In genomic region chr20:3027987-3028386, GRCh38 we compare ENCODE assay signal across 36 cellular contexts. TPM values are rescaled to one million over a fixed set of nuclear protein-coding genes. Genes with fewer than 3 reads are reported as not detected.
"Had no signal": no experiment of that assay in that cellular context is flagged by ENCODE, and none has a peak within 500 bp of the region (broad histone marks: within the 10 kb centered on the region; RNA-seq: fewer than 3 reads in every experiment).

No MANE protein-coding gene starts in this region.

- H3K79me2 ChIP-seq: parathyroid adenoma had no signal

- H3K4me1 ChIP-seq: neural progenitor cell, parathyroid adenoma, psoas muscle, stomach, thyroid gland, tibial nerve, upper lobe of left lung, vagina had no signal

- H3K4me2 ChIP-seq: neural progenitor cell, smooth muscle cell had no signal

- DNase-seq: naive thymus-derived CD4-positive, alpha-beta T cell; natural killer cell; occipital lobe; ovary; posterior cingulate gyrus; psoas muscle; right cardiac atrium; stimulated activated CD4-positive, alpha-beta T cell treated with anti-CD3 and anti-CD28 coated beads, Interleukin-15, amount 100 ng/mL, for 24 hours; stimulated activated CD4-positive, alpha-beta T cell treated with anti-CD3 and anti-CD28 coated beads, Interleukin-2, amount 100 ng/mL, for 24 hours; stimulated activated CD4-positive, alpha-beta T cell treated with anti-CD3 and anti-CD28 coated beads, Interleukin-2, amount 100 ng/mL, for 48 hours; stimulated activated CD4-positive, alpha-beta T cell treated with anti-CD3 and anti-CD28 coated beads, Interleukin-4, amount 100 ng/mL, for 24 hours; stimulated activated naive B cell treated with anti-CD40 and anti-IgM and Interleukin-4, amounts not matched to agents 10 μg/mL and 1 μg/mL and 100 μg/mL, for 72 hours; stimulated activated naive CD4-positive, alpha-beta T cell treated with Interleukin-2 at 50 U/mL for 16 hours; stomach; thyroid gland; trophoblast cell; upper lobe of left lung had no signal

- H3K27ac Mint-ChIP-seq: nephron; neural progenitor cell; stimulated activated naive CD8-positive, alpha-beta T cell treated with anti-CD3 and anti-CD28 coated beads, Interleukin-15, Interleukin-2, amounts not matched to agents 100 ng/mL and 50 ng/mL, for 24 hours had no signal

- H3K9ac ChIP-seq: neural progenitor cell, parathyroid adenoma had no signal

- H3K27me3 Mint-ChIP-seq: naive thymus-derived CD4-positive, alpha-beta T cell; progenitor cell of endocrine pancreas; stimulated activated naive B cell treated with anti-CD40 and anti-IgM and Interleukin-4, amounts not matched to agents 10 μg/mL and 1 μg/mL and 100 μg/mL, for 72 hours; stimulated activated naive CD8-positive, alpha-beta T cell treated with anti-CD3 and anti-CD28 coated beads, Interleukin-15, Interleukin-2, amounts not matched to agents 100 ng/mL and 50 ng/mL, for 24 hours had no signal

- H3K27me3 ChIP-seq: neural progenitor cell, ovary, stomach, thyroid gland, tibial nerve, upper lobe of left lung, vagina had no signal

- H3K36me3 Mint-ChIP-seq: natural killer cell; stimulated activated effector memory CD8-positive, alpha-beta T cell treated with anti-CD3 and anti-CD28 coated beads, Interleukin-12 subunit alpha, Interleukin-12 subunit beta, amount 100 ng/mL, for 72 hours had no signal

- H2AFZ ChIP-seq: neural progenitor cell, parathyroid adenoma had no signal

- H3K9me3 ChIP-seq: ovary, psoas muscle, stomach, thoracic aorta, thyroid gland, tibial nerve, upper lobe of left lung, vagina had no signal

- H3K4me3 ChIP-seq: neural progenitor cell, ovary, psoas muscle, skin epidermis, smooth muscle cell, stomach, thoracic aorta, thyroid gland, tibial nerve, upper lobe of left lung, vagina had no signal

- H3K36me3 ChIP-seq: neural progenitor cell, ovary had no signal

- H3K4me1 Mint-ChIP-seq: nephron; neural progenitor cell; stimulated activated effector memory CD8-positive, alpha-beta T cell treated with anti-CD3 and anti-CD28 coated beads, Interleukin-12 subunit alpha, Interleukin-12 subunit beta, amount 100 ng/mL, for 72 hours had no signal

- FAIRE-seq: urothelium cell line had no signal

- H3K9me3 Mint-ChIP-seq: natural killer cell; nephron; neural progenitor cell; stimulated activated effector memory CD8-positive, alpha-beta T cell treated with anti-CD3 and anti-CD28 coated beads, Interleukin-12 subunit alpha, Interleukin-12 subunit beta, amount 100 ng/mL, for 72 hours; stimulated activated naive B cell treated with anti-CD40 and anti-IgM and Interleukin-4, amounts not matched to agents 10 μg/mL and 1 μg/mL and 100 μg/mL, for 72 hours; stimulated activated naive CD8-positive, alpha-beta T cell treated with anti-CD3 and anti-CD28 coated beads, Interleukin-15, Interleukin-2, amounts not matched to agents 100 ng/mL and 50 ng/mL, for 24 hours had no signal

- H3K4me3 Mint-ChIP-seq: naive thymus-derived CD4-positive, alpha-beta T cell; natural killer cell; nephron; neural progenitor cell; stimulated activated effector memory CD8-positive, alpha-beta T cell treated with anti-CD3 and anti-CD28 coated beads, Interleukin-12 subunit alpha, Interleukin-12 subunit beta, amount 100 ng/mL, for 72 hours; stimulated activated naive B cell treated with anti-CD40 and anti-IgM and Interleukin-4, amounts not matched to agents 10 μg/mL and 1 μg/mL and 100 μg/mL, for 72 hours; stimulated activated naive CD8-positive, alpha-beta T cell treated with anti-CD3 and anti-CD28 coated beads, Interleukin-15, Interleukin-2, amounts not matched to agents 100 ng/mL and 50 ng/mL, for 24 hours had no signal

- H3K27ac ChIP-seq: neural progenitor cell, ovary, parathyroid adenoma, psoas muscle, skin epidermis, stomach, thoracic aorta, thyroid gland, tibial nerve, upper lobe of left lung, vagina had no signal

- ATAC-seq: naive thymus-derived CD4-positive, alpha-beta T cell; natural killer cell; psoas muscle; right cardiac atrium; sciatic nerve; stimulated activated effector memory CD8-positive, alpha-beta T cell treated with anti-CD3 and anti-CD28 coated beads, Interleukin-12 subunit alpha, Interleukin-12 subunit beta, amount 100 ng/mL, for 72 hours; stimulated activated naive B cell treated with anti-CD40 and anti-IgM and Interleukin-4, amounts not matched to agents 10 μg/mL and 1 μg/mL and 100 μg/mL, for 72 hours had no signal

RNA-seq across cellular contexts. Expression of gene GNRH2, which starts 15.4 kb away (rescaled TPM):
- total RNA-seq: occipital lobe, osteoblast, psoas muscle, renal cortical epithelial cell, sciatic nerve, smooth muscle cell, subcutaneous adipose tissue, temporal lobe, thoracic aorta, vagina had no signal
- polyA plus RNA-seq: naive thymus-derived CD4-positive, alpha-beta T cell; smooth muscle cell had no signal

RNA-seq across cellular contexts. Expression of gene OXT, which starts 43.4 kb away (rescaled TPM):
- total RNA-seq: natural killer cell, occipital lobe, osteoblast, progenitor cell of endocrine pancreas, psoas muscle, renal cortical epithelial cell, sciatic nerve, smooth muscle cell, stomach, temporal lobe, thoracic aorta, thyroid gland, ureter, vagina had no signal
- polyA plus RNA-seq: neural cell, right cardiac atrium had no signal

RNA-seq across cellular contexts. Expression of gene AVP, which starts 56.5 kb away (rescaled TPM):
- total RNA-seq: natural killer cell, occipital lobe, osteoblast, ovary, progenitor cell of endocrine pancreas, psoas muscle, renal cortical epithelial cell, right cardiac atrium, sciatic nerve, smooth muscle cell, stomach, temporal lobe, thoracic aorta, thyroid gland, tibial nerve, upper lobe of left lung, ureter, vagina had no signal
- polyA plus RNA-seq: naive thymus-derived CD4-positive, alpha-beta T cell; neural cell; ovary; psoas muscle; right cardiac atrium; smooth muscle cell; stomach had no signal
